1 cellular context compared by ENCODE assay signal in the genomic region with DNA sequence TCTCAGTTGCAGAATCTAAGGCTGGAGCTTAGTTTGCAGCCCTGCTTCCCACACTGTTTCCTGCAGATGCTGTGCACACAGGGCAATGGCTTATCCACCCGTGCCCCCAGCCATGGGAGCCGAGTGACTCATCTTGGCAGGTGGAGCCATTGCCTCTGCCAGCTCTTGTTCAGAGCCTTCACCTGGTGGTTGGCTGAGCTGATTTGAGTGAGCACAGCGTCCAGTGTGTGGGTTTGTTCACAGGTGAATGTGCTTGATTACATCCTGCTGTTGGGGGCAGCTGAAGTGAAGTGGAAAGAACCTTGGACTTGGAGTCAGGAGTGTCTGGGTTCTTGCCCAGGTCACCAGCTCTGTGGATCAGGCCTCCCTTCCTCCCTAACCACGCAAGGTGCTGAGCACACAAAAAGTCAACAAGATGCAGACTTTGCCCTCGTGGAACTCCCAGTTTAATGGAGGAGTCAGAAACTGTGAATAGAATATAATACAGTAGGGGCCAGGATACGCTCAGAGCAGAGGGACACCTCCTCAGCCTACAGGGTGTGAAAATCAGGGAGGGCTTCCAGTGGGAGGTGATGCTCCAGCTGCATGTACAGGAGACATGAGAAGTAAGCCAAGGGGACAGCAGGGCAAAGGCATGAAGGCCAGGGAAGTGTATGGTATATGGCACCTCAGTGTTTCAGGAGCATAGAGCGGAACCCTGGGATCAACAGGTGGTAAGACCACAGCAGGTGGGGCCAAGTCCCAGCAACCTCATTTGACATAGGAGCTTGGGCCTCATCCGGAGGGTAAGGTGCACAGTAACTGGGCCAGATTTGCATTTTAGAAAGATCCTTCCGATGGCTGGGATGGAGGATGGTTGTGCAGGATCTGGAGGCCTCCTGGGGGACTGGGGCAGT.
TF ChIP-seq lines count a peak whose summit lies in the region.

No MANE protein-coding gene starts in this region.

TF ChIP-seq in HepG2, 621 proteins besides CTCF, POLR2A, EP300 and RAD21 (continued from another document and continues in another):
- TF ChIP-seq, protein P1, sequence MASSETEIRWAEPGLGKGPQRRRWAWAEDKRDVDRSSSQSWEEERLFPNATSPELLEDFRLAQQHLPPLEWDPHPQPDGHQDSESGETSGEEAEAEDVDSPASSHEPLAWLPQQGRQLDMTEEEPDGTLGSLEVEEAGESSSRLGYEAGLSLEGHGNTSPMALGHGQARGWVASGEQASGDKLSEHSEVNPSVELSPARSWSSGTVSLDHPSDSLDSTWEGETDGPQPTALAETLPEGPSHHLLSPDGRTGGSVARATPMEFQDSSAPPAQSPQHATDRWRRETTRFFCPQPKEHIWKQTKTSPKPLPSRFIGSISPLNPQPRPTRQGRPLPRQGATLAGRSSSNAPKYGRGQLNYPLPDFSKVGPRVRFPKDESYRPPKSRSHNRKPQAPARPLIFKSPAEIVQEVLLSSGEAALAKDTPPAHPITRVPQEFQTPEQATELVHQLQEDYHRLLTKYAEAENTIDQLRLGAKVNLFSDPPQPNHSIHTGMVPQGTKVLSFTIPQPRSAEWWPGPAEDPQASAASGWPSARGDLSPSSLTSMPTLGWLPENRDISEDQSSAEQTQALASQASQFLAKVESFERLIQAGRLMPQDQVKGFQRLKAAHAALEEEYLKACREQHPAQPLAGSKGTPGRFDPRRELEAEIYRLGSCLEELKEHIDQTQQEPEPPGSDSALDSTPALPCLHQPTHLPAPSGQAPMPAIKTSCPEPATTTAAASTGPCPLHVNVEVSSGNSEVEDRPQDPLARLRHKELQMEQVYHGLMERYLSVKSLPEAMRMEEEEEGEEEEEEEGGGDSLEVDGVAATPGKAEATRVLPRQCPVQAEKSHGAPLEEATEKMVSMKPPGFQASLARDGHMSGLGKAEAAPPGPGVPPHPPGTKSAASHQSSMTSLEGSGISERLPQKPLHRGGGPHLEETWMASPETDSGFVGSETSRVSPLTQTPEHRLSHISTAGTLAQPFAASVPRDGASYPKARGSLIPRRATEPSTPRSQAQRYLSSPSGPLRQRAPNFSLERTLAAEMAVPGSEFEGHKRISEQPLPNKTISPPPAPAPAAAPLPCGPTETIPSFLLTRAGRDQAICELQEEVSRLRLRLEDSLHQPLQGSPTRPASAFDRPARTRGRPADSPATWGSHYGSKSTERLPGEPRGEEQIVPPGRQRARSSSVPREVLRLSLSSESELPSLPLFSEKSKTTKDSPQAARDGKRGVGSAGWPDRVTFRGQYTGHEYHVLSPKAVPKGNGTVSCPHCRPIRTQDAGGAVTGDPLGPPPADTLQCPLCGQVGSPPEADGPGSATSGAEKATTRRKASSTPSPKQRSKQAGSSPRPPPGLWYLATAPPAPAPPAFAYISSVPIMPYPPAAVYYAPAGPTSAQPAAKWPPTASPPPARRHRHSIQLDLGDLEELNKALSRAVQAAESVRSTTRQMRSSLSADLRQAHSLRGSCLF (CRISPR knock-in tag; IDR thresholded peaks at IDR 0.05; ENCODE audit: borderline replicate concordance): no peak
- TF ChIP-seq ZNF547 (CRISPR knock-in tag; IDR thresholded peaks at IDR 0.05) (no peak), HNF4A (CRISPR knock-in tag; IDR thresholded peaks at IDR 0.05) (peak; percentile 81), NFATC3 (CRISPR knock-in tag; IDR thresholded peaks at IDR 0.05) (no peak), ZNF263 (CRISPR knock-in tag; IDR thresholded peaks at IDR 0.05) (peak; percentile 90), MATR3 (CRISPR knock-in tag; IDR thresholded peaks at IDR 0.05) (no peak), ZNF33A (CRISPR knock-in tag; IDR thresholded peaks at IDR 0.05; ENCODE audit: borderline replicate concordance) (no peak), SP2 (CRISPR knock-in tag; IDR thresholded peaks at IDR 0.05) (no peak), TCF7 (IDR thresholded peaks at IDR 0.05; ENCODE audit: low read depth) (no peak), ESRRA (CRISPR knock-in tag; IDR thresholded peaks at IDR 0.05; ENCODE audit: low read depth) (no peak), MZF1 (CRISPR knock-in tag; IDR thresholded peaks at IDR 0.05; ENCODE audit: borderline replicate concordance) (no peak), PCBP2 (optimal IDR thresholded peaks at IDR 0.05; ENCODE audit: low read depth, low read length, poor library complexity, severe bottlenecking) (no peak), ZSCAN31 (CRISPR knock-in tag; IDR thresholded peaks at IDR 0.05; ENCODE audit: low read depth) (no peak), MTA1 (CRISPR knock-in tag; IDR thresholded peaks at IDR 0.05; ENCODE audit: borderline replicate concordance) (peak; percentile 63; the same call in 1 of the 2 replicates), NFYC (CRISPR knock-in tag; IDR thresholded peaks at IDR 0.05) (no peak), FOSL2 (CRISPR knock-in tag; IDR thresholded peaks at IDR 0.05) (peak; percentile 79), ZNF562 (CRISPR knock-in tag; IDR thresholded peaks at IDR 0.05; ENCODE audit: borderline replicate concordance) (no peak), SKI (IDR thresholded peaks at IDR 0.05; ENCODE audit: partially characterized antibody) (peak; percentile 28)
- TF ChIP-seq, protein P2, sequence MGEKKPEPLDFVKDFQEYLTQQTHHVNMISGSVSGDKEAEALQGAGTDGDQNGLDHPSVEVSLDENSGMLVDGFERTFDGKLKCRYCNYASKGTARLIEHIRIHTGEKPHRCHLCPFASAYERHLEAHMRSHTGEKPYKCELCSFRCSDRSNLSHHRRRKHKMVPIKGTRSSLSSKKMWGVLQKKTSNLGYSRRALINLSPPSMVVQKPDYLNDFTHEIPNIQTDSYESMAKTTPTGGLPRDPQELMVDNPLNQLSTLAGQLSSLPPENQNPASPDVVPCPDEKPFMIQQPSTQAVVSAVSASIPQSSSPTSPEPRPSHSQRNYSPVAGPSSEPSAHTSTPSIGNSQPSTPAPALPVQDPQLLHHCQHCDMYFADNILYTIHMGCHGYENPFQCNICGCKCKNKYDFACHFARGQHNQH (CRISPR knock-in tag; IDR thresholded peaks at IDR 0.05): no peak
- TF ChIP-seq, protein P3, sequence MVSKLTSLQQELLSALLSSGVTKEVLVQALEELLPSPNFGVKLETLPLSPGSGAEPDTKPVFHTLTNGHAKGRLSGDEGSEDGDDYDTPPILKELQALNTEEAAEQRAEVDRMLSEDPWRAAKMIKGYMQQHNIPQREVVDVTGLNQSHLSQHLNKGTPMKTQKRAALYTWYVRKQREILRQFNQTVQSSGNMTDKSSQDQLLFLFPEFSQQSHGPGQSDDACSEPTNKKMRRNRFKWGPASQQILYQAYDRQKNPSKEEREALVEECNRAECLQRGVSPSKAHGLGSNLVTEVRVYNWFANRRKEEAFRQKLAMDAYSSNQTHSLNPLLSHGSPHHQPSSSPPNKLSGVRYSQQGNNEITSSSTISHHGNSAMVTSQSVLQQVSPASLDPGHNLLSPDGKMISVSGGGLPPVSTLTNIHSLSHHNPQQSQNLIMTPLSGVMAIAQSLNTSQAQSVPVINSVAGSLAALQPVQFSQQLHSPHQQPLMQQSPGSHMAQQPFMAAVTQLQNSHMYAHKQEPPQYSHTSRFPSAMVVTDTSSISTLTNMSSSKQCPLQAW (CRISPR knock-in tag; IDR thresholded peaks at IDR 0.05): 0 out of 2 replicates have a peak, but pooled peaks have one; percentile 20
- TF ChIP-seq, protein P4, sequence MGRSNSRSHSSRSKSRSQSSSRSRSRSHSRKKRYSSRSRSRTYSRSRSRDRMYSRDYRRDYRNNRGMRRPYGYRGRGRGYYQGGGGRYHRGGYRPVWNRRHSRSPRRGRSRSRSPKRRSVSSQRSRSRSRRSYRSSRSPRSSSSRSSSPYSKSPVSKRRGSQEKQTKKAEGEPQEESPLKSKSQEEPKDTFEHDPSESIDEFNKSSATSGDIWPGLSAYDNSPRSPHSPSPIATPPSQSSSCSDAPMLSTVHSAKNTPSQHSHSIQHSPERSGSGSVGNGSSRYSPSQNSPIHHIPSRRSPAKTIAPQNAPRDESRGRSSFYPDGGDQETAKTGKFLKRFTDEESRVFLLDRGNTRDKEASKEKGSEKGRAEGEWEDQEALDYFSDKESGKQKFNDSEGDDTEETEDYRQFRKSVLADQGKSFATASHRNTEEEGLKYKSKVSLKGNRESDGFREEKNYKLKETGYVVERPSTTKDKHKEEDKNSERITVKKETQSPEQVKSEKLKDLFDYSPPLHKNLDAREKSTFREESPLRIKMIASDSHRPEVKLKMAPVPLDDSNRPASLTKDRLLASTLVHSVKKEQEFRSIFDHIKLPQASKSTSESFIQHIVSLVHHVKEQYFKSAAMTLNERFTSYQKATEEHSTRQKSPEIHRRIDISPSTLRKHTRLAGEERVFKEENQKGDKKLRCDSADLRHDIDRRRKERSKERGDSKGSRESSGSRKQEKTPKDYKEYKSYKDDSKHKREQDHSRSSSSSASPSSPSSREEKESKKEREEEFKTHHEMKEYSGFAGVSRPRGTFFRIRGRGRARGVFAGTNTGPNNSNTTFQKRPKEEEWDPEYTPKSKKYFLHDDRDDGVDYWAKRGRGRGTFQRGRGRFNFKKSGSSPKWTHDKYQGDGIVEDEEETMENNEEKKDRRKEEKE (IDR thresholded peaks at IDR 0.05): no peak
- TF ChIP-seq, protein P5, sequence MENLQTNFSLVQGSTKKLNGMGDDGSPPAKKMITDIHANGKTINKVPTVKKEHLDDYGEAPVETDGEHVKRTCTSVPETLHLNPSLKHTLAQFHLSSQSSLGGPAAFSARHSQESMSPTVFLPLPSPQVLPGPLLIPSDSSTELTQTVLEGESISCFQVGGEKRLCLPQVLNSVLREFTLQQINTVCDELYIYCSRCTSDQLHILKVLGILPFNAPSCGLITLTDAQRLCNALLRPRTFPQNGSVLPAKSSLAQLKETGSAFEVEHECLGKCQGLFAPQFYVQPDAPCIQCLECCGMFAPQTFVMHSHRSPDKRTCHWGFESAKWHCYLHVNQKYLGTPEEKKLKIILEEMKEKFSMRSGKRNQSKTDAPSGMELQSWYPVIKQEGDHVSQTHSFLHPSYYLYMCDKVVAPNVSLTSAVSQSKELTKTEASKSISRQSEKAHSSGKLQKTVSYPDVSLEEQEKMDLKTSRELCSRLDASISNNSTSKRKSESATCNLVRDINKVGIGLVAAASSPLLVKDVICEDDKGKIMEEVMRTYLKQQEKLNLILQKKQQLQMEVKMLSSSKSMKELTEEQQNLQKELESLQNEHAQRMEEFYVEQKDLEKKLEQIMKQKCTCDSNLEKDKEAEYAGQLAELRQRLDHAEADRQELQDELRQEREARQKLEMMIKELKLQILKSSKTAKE (CRISPR knock-in tag; IDR thresholded peaks at IDR 0.05; ENCODE audit: borderline replicate concordance): 0 out of 2 replicates have a peak, but pooled peaks have one; percentile 14
- TF ChIP-seq, protein P6, sequence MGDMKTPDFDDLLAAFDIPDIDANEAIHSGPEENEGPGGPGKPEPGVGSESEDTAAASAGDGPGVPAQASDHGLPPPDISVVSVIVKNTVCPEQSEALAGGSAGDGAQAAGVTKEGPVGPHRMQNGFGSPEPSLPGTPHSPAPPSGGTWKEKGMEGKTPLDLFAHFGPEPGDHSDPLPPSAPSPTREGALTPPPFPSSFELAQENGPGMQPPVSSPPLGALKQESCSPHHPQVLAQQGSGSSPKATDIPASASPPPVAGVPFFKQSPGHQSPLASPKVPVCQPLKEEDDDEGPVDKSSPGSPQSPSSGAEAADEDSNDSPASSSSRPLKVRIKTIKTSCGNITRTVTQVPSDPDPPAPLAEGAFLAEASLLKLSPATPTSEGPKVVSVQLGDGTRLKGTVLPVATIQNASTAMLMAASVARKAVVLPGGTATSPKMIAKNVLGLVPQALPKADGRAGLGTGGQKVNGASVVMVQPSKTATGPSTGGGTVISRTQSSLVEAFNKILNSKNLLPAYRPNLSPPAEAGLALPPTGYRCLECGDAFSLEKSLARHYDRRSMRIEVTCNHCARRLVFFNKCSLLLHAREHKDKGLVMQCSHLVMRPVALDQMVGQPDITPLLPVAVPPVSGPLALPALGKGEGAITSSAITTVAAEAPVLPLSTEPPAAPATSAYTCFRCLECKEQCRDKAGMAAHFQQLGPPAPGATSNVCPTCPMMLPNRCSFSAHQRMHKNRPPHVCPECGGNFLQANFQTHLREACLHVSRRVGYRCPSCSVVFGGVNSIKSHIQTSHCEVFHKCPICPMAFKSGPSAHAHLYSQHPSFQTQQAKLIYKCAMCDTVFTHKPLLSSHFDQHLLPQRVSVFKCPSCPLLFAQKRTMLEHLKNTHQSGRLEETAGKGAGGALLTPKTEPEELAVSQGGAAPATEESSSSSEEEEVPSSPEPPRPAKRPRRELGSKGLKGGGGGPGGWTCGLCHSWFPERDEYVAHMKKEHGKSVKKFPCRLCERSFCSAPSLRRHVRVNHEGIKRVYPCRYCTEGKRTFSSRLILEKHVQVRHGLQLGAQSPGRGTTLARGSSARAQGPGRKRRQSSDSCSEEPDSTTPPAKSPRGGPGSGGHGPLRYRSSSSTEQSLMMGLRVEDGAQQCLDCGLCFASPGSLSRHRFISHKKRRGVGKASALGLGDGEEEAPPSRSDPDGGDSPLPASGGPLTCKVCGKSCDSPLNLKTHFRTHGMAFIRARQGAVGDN (CRISPR knock-in tag; IDR thresholded peaks at IDR 0.05): peak; percentile 48
- TF ChIP-seq, protein P7, sequence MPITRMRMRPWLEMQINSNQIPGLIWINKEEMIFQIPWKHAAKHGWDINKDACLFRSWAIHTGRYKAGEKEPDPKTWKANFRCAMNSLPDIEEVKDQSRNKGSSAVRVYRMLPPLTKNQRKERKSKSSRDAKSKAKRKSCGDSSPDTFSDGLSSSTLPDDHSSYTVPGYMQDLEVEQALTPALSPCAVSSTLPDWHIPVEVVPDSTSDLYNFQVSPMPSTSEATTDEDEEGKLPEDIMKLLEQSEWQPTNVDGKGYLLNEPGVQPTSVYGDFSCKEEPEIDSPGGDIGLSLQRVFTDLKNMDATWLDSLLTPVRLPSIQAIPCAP (CRISPR knock-in tag; IDR thresholded peaks at IDR 0.05; ENCODE audit: low read depth): no peak
- TF ChIP-seq, protein P8, sequence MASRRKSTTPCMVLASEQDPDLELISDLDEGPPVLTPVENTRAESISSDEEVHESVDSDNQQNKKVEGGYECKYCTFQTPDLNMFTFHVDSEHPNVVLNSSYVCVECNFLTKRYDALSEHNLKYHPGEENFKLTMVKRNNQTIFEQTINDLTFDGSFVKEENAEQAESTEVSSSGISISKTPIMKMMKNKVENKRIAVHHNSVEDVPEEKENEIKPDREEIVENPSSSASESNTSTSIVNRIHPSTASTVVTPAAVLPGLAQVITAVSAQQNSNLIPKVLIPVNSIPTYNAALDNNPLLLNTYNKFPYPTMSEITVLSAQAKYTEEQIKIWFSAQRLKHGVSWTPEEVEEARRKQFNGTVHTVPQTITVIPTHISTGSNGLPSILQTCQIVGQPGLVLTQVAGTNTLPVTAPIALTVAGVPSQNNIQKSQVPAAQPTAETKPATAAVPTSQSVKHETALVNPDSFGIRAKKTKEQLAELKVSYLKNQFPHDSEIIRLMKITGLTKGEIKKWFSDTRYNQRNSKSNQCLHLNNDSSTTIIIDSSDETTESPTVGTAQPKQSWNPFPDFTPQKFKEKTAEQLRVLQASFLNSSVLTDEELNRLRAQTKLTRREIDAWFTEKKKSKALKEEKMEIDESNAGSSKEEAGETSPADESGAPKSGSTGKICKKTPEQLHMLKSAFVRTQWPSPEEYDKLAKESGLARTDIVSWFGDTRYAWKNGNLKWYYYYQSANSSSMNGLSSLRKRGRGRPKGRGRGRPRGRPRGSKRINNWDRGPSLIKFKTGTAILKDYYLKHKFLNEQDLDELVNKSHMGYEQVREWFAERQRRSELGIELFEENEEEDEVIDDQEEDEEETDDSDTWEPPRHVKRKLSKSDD (CRISPR knock-in tag; IDR thresholded peaks at IDR 0.05; ENCODE audit: low read depth): no peak
- TF ChIP-seq, protein P9, sequence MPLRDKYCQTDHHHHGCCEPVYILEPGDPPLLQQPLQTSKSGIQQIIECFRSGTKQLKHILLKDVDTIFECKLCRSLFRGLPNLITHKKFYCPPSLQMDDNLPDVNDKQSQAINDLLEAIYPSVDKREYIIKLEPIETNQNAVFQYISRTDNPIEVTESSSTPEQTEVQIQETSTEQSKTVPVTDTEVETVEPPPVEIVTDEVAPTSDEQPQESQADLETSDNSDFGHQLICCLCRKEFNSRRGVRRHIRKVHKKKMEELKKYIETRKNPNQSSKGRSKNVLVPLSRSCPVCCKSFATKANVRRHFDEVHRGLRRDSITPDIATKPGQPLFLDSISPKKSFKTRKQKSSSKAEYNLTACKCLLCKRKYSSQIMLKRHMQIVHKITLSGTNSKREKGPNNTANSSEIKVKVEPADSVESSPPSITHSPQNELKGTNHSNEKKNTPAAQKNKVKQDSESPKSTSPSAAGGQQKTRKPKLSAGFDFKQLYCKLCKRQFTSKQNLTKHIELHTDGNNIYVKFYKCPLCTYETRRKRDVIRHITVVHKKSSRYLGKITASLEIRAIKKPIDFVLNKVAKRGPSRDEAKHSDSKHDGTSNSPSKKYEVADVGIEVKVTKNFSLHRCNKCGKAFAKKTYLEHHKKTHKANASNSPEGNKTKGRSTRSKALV (CRISPR knock-in tag; IDR thresholded peaks at IDR 0.05): no peak
